Comparison of ENCODE assay signal across 23 cellular contexts in genomic region chr20:53685070-53685595, GRCh38.
A peak's percentile ranks its signal among the peaks of the same experiment; 100 is the strongest.
DNase-seq lines count a peak whose midpoint lies in the region; ATAC-seq and TF ChIP-seq lines count a peak whose summit lies in the region.
"Had no signal": no experiment of that assay in that cellular context is flagged by ENCODE, and none has a peak within 500 bp of the region (broad histone marks: within the 10 kb centered on the region; RNA-seq: fewer than 3 reads in every experiment).

No MANE protein-coding gene starts in this region.

- CTCF ChIA-PET in activated CD8-positive, alpha-beta memory T cell treated with anti-CD3 and anti-CD28 coated beads, Interleukin-2, amount 10 ng/mL, durations not matched to agents 7 days and 5 days (lab: Charles Lee) = interaction anchor here (0.9 to 2.5 kb wide), 8 partner anchors 11 to 255 kb away, joined by 3 to 11 read pairs (median 4); no protein-coding TSS in a partner anchor

- no peak overlapping the region for H4K8ac ChIP-seq in neuronal stem cell (ENCODE audit: low read depth, low read length)

- H4K91ac ChIP-seq in neuronal stem cell (ENCODE audit: low read depth, low read length, poor library complexity) = no peak overlapping the region

- H2AFZ ChIP-seq in GM23338 = peak overlapping the region; percentile 69
- H2AFZ ChIP-seq in SU-DHL-6 (ENCODE audit: low read depth, low read length, severe bottlenecking) = peak overlapping the region; percentile 47
- no peak overlapping the region for H2AFZ ChIP-seq in neuronal stem cell (ENCODE audit: low read length)

- ATAC-seq in activated CD8-positive, alpha-beta memory T cell treated with anti-CD3 and anti-CD28 coated beads, Interleukin-2, amount 10 ng/mL, durations not matched to agents 7 days and 5 days = no peak
- no peak for ATAC-seq in GM23338
- no peak for ATAC-seq in HG03045 (IDR thresholded peaks at IDR 0.05; ENCODE audit: unreplicated experiment)
- ATAC-seq in HG03565 (IDR thresholded peaks at IDR 0.05; ENCODE audit: unreplicated experiment) = no peak
- ATAC-seq: left ventricle myocardium superior had no signal

- H3F3A ChIP-seq in GM23338 (replicated peaks; ENCODE audit: low read depth) (no peaks in the 10 kb centered on the region), SU-DHL-6 (ENCODE audit: insufficient read depth) (no peaks in the 10 kb centered on the region)

- H2AK5ac ChIP-seq in neuronal stem cell (ENCODE audit: low read depth, low read length) = no peak overlapping the region

- no peak overlapping the region for H3K4me2 ChIP-seq in GM23338
- peak overlapping the region; percentile 42 for H3K4me2 ChIP-seq in SU-DHL-6 (ENCODE audit: low read depth, low read length, poor library complexity, severe bottlenecking)
- no peak overlapping the region for H3K4me2 ChIP-seq in neuronal stem cell (ENCODE audit: insufficient read depth, low read length, poor library complexity, severe bottlenecking)
- H3K4me2 ChIP-seq: smooth muscle cell had no signal

- no peak overlapping the region for H2BK12ac ChIP-seq in neuronal stem cell (ENCODE audit: low read length)

- peaks cover 31% of the 10 kb centered on the region for H3K4me1 Mint-ChIP-seq in activated CD8-positive, alpha-beta memory T cell treated with anti-CD3 and anti-CD28 coated beads, Interleukin-2, amount 10 ng/mL, durations not matched to agents 7 days and 5 days
- peaks cover 7% of the 10 kb centered on the region for H3K4me1 Mint-ChIP-seq in GM23338

- H3K14ac ChIP-seq in neuronal stem cell (ENCODE audit: low read length) = no peak overlapping the region

- H3K27me3 ChIP-seq in GM23338 (ENCODE audit: insufficient read depth) (no peaks in the 10 kb centered on the region), SU-DHL-6 (ENCODE audit: low read length) (no peaks in the 10 kb centered on the region), neuronal stem cell (ENCODE audit: control insufficient read depth in 3 of 3, insufficient read depth in 3 of 3, low read depth in 1 of 3, low read length in 3 of 3) (no peaks in the 10 kb centered on the region)
- H3K27me3 ChIP-seq: breast epithelium, right atrium auricular region had no signal

- H2BK15ac ChIP-seq in neuronal stem cell (ENCODE audit: low read length) = peak overlapping the region; percentile 55

- no peak overlapping the region for H3K27ac ChIP-seq in GM23338 (ENCODE audit: low read depth)
- peak overlapping the region; percentile 61 for H3K27ac ChIP-seq in SU-DHL-6 (ENCODE audit: low read depth, low read length)
- H3K27ac ChIP-seq in neuronal stem cell (replicated peaks; ENCODE audit: low read length) = no peak overlapping the region
- H3K27ac ChIP-seq: breast epithelium, right atrium auricular region had no signal

- no peak overlapping the region for H3K4ac ChIP-seq in neuronal stem cell (ENCODE audit: low read length)

- H3K4me3 ChIP-seq in GM23338 = no peak overlapping the region
- H3K4me3 ChIP-seq in SU-DHL-6 (ENCODE audit: insufficient read depth, low read length, poor library complexity, severe bottlenecking) = no peak overlapping the region
- H3K4me3 ChIP-seq in neuronal stem cell (ENCODE audit: low read length in 2 of 2) = no peak overlapping the region
- H3K4me3 ChIP-seq: breast epithelium, right atrium auricular region, smooth muscle cell had no signal

- H2BK120ac ChIP-seq in neuronal stem cell (ENCODE audit: low read depth, low read length) = no peak overlapping the region

- H3K23ac ChIP-seq in neuronal stem cell (ENCODE audit: low read depth, low read length, poor library complexity) = no peak overlapping the region

- no peaks in the 10 kb centered on the region for H3K36me3 Mint-ChIP-seq in activated CD8-positive, alpha-beta memory T cell treated with anti-CD3 and anti-CD28 coated beads, Interleukin-2, amount 10 ng/mL, durations not matched to agents 7 days and 5 days
- H3K36me3 Mint-ChIP-seq in GM23338 (ENCODE audit: low read depth) = no peaks in the 10 kb centered on the region
- H3K36me3 Mint-ChIP-seq: activated naive CD4-positive, alpha-beta T cell treated with anti-CD3 and anti-CD28 coated beads, Interleukin-2, amount 10 ng/mL, durations not matched to agents 7 days and 5 days had no signal

- H3K9me3 Mint-ChIP-seq in activated CD8-positive, alpha-beta memory T cell treated with anti-CD3 and anti-CD28 coated beads, Interleukin-2, amount 10 ng/mL, durations not matched to agents 7 days and 5 days (ENCODE audit: low read depth) = no peaks in the 10 kb centered on the region
- no peaks in the 10 kb centered on the region for H3K9me3 Mint-ChIP-seq in GM23338
- H3K9me3 Mint-ChIP-seq: activated naive CD4-positive, alpha-beta T cell treated with anti-CD3 and anti-CD28 coated beads, Interleukin-2, amount 10 ng/mL, durations not matched to agents 7 days and 5 days; activated T-cell treated with anti-CD3 and anti-CD28 coated beads, Interleukin-2, amount 50 U/mL, for 4 hours; CD4-positive, alpha-beta T cell had no signal

- no peak overlapping the region for H2BK5ac ChIP-seq in neuronal stem cell (ENCODE audit: low read length)

- H3K9me2 ChIP-seq in GM23338 (ENCODE audit: insufficient read depth) (no peaks in the 10 kb centered on the region), SU-DHL-6 (replicated peaks; ENCODE audit: insufficient read depth, low read length) (no peaks in the 10 kb centered on the region)

- H3K36me3 ChIP-seq in GM23338 (ENCODE audit: insufficient read depth) (no peaks in the 10 kb centered on the region), SU-DHL-6 (ENCODE audit: low read length) (no peaks in the 10 kb centered on the region), neuronal stem cell (replicated peaks in 1 of 2; ENCODE audit: control insufficient read depth in 2 of 2, insufficient read depth in 2 of 2, low read length in 2 of 2) (no peaks in the 10 kb centered on the region)
- H3K36me3 ChIP-seq: breast epithelium, right atrium auricular region had no signal

- H3K9ac ChIP-seq in SU-DHL-6 (ENCODE audit: low read length) = peak overlapping the region; percentile 14; the same call in 1 of the 2 replicates
- no peak overlapping the region for H3K9ac ChIP-seq in neuronal stem cell (ENCODE audit: low read depth, low read length, poor library complexity)

- H3K18ac ChIP-seq in neuronal stem cell (ENCODE audit: low read length) = no peak overlapping the region

- no peaks in the 10 kb centered on the region for H3K79me1 ChIP-seq in neuronal stem cell (ENCODE audit: low read depth, low read length)

- no peaks in the 10 kb centered on the region for H3K79me2 ChIP-seq in GM23338 (replicated peaks; ENCODE audit: insufficient read depth)
- no peaks in the 10 kb centered on the region for H3K79me2 ChIP-seq in SU-DHL-6 (ENCODE audit: insufficient read depth, low read length)

- TF ChIP-seq CTCF in GM23338 (conservative IDR thresholded peaks at IDR 0.05; ENCODE audit: low read depth in 2 of 2) (no peak), SU-DHL-6 (IDR thresholded peaks at IDR 0.05; ENCODE audit: insufficient read depth, low read length, poor library complexity, severe bottlenecking) (no peak)

- DNase-seq in activated CD8-positive, alpha-beta memory T cell treated with anti-CD3 and anti-CD28 coated beads, Interleukin-2, amount 10 ng/mL, durations not matched to agents 7 days and 5 days = no peak
- DNase-seq in activated CD8-positive, alpha-beta memory T cell treated with anti-CD3 and anti-CD28 coated beads, Interleukin-2, amount 50 U/mL, for 48 hours = no peak
- no peak for DNase-seq in GM23338 (ENCODE audit: low spot score)
- no peak for DNase-seq in neuronal stem cell (ENCODE audit: low spot score)
- no peak for DNase-seq in NCI-H2081 (lab: John Stamatoyannopoulos, UW)
- DNase-seq: anterior cingulate cortex, Karpas-422, kidney, left ventricle myocardium superior, mesendoderm, NCI-H1436, NCI-H2107, NCI-H345, posterior cingulate gyrus had no signal

- no CpG with 5 or more reads among the region's 8 CpGs for WGBS in neuronal stem cell (ENCODE audit: extremely low coverage in 2 of 2, insufficient read length in 2 of 2, insufficient replicate concordance in 1 of 2), 2 donors

- H3K4me1 ChIP-seq in GM23338 (ENCODE audit: insufficient read depth) (peaks cover 5% of the 10 kb centered on the region; the same call in 1 of the 2 replicates), neuronal stem cell (ENCODE audit: control insufficient read depth in 2 of 2, insufficient read depth in 1 of 2, low read depth in 1 of 2, low read length in 2 of 2) (no peaks in the 10 kb centered on the region)
- H3K4me1 ChIP-seq: breast epithelium had no signal

- peak overlapping the region; percentile 87 for H3K27ac Mint-ChIP-seq in activated CD8-positive, alpha-beta memory T cell treated with anti-CD3 and anti-CD28 coated beads, Interleukin-2, amount 10 ng/mL, durations not matched to agents 7 days and 5 days
- no peak overlapping the region for H3K27ac Mint-ChIP-seq in GM23338
- H3K27ac Mint-ChIP-seq: CD4-positive, alpha-beta T cell had no signal

- H3K27me3 Mint-ChIP-seq in activated CD8-positive, alpha-beta memory T cell treated with anti-CD3 and anti-CD28 coated beads, Interleukin-2, amount 10 ng/mL, durations not matched to agents 7 days and 5 days = no peaks in the 10 kb centered on the region
- H3K27me3 Mint-ChIP-seq in GM23338 (ENCODE audit: insufficient read depth, low read depth, poor library complexity) = no peaks in the 10 kb centered on the region
- H3K27me3 Mint-ChIP-seq: activated naive CD4-positive, alpha-beta T cell treated with anti-CD3 and anti-CD28 coated beads, Interleukin-2, amount 10 ng/mL, durations not matched to agents 7 days and 5 days; CD4-positive, alpha-beta T cell had no signal

- H3K9me3 ChIP-seq in SU-DHL-6 (ENCODE audit: insufficient read depth, low read length) = no peaks in the 10 kb centered on the region
- H3K9me3 ChIP-seq in neuronal stem cell (replicated peaks in 1 of 2; ENCODE audit: control insufficient read depth in 2 of 2, insufficient read depth in 1 of 2, low read depth in 1 of 2, low read length in 2 of 2) = no peaks in the 10 kb centered on the region
- H3K9me3 ChIP-seq: breast epithelium, right atrium auricular region had no signal

- no peaks in the 10 kb centered on the region for H4K20me1 ChIP-seq in GM23338 (replicated peaks; ENCODE audit: insufficient read depth)
- H4K20me1 ChIP-seq in SU-DHL-6 (ENCODE audit: low read depth, low read length) = no peaks in the 10 kb centered on the region

- H3K4me3 Mint-ChIP-seq in activated CD8-positive, alpha-beta memory T cell treated with anti-CD3 and anti-CD28 coated beads, Interleukin-2, amount 10 ng/mL, durations not matched to agents 7 days and 5 days = no peak overlapping the region
- H3K4me3 Mint-ChIP-seq in GM23338 = no peak overlapping the region
- H3K4me3 Mint-ChIP-seq: activated naive CD4-positive, alpha-beta T cell treated with anti-CD3 and anti-CD28 coated beads, Interleukin-2, amount 10 ng/mL, durations not matched to agents 7 days and 5 days; activated T-cell treated with anti-CD3 and anti-CD28 coated beads, Interleukin-2, amount 50 U/mL, for 4 hours; CD4-positive, alpha-beta T cell had no signal

TF ChIP-seq in GM23338, 12 proteins besides CTCF, POLR2A, EP300 and RAD21 (continues in another document):
- no peak for TF ChIP-seq STAT1 (IDR thresholded peaks at IDR 0.05; ENCODE audit: unreplicated experiment)
